ENCODE assay signal across 14 cellular contexts in genomic region chr3:27171113-27171512, GRCh38.
DNase-seq lines count a peak whose midpoint lies in the region; ATAC-seq and TF ChIP-seq lines count a peak whose summit lies in the region.
"Had no signal": no experiment of that assay in that cellular context is flagged by ENCODE, and none has a peak within 500 bp of the region (broad histone marks: within the 10 kb centered on the region; RNA-seq: fewer than 3 reads in every experiment).

No MANE protein-coding gene starts in this region.

- H3K36me3 ChIP-seq in GM06990 (ENCODE audit: control insufficient read depth, insufficient read depth, low read length): no peaks in the 10 kb centered on the region
- H3K36me3 ChIP-seq: esophagus muscularis mucosa, Peyer's patch had no signal

- in situ Hi-C loops in GM13976 (cut with MboI; ENCODE audit: low sequenced_read_pairs, unreplicated experiment): no loop called here

- TF ChIP-seq CTCF in GM06990 (IDR thresholded peaks at IDR 0.05; ENCODE audit: insufficient read depth, low read length, poor library complexity, severe bottlenecking) (no peak), GM13976 (IDR thresholded peaks at IDR 0.05; ENCODE audit: borderline replicate concordance, control extremely low read depth, extremely low read depth, insufficient read depth, missing control alignments) (no peak)

- DNase-seq in GM06990 (ENCODE audit: extremely low read depth, insufficient read length): peak; percentile 9
- DNase-seq in NAMALWA (ENCODE audit: low spot score): peak; percentile 24
- no peak for DNase-seq in activated CD4-positive, alpha-beta T cell treated with anti-CD3 and anti-CD28 coated beads, Interleukin-2, amount 50 U/mL, for 48 hours
- DNase-seq in GM13976 (ENCODE audit: low spot score): no peak
- DNase-seq in NCI-H1930 (lab: John Stamatoyannopoulos, UW): no peak
- no peak for DNase-seq in effector CD8-positive, alpha-beta T cell (lab: John Stamatoyannopoulos, UW)
- DNase-seq: NCI-H1417; Peyer's patch; stimulated activated CD4-positive, alpha-beta T cell treated with anti-CD3 and anti-CD28 coated beads, Interleukin-15, amount 100 ng/mL, for 24 hours; stimulated activated naive CD8-positive, alpha-beta T cell treated with anti-CD3 and anti-CD28 coated beads, Interleukin-15, amount 100 ng/mL, for 72 hours had no signal

- no peaks in the 10 kb centered on the region; the same call in 1 of the 2 replicates for H3K27me3 ChIP-seq in GM06990 (replicated peaks; ENCODE audit: control insufficient read depth, insufficient read depth, low read length)
- H3K27me3 ChIP-seq: esophagus muscularis mucosa, Peyer's patch had no signal

- no peak overlapping the region for H3K4me3 ChIP-seq in GM06990 (replicated peaks; ENCODE audit: low read depth, low read length)
- H3K4me3 ChIP-seq: esophagus muscularis mucosa, Peyer's patch had no signal

- peak; percentile 65 for ATAC-seq in GM19455 (IDR thresholded peaks at IDR 0.05; ENCODE audit: unreplicated experiment)
- peak; percentile 78 for ATAC-seq in HG03039 (IDR thresholded peaks at IDR 0.05; ENCODE audit: unreplicated experiment)
- ATAC-seq: stimulated activated naive CD8-positive, alpha-beta T cell treated with anti-CD3 and anti-CD28 coated beads, Interleukin-15, amount 100 ng/mL, for 72 hours; WTC11 had no signal

Comparison
In these comparisons a context has a peak if more than half of its experiments do, and no peak if none do; other contexts are left out.
1. DNase-seq: peak in GM06990 (single experiment) and NAMALWA (single experiment); none in activated CD4-positive, alpha-beta T cell treated with anti-CD3 and anti-CD28 coated beads, Interleukin-2, amount 50 U/mL, for 48 hours (0 of 2), GM13976 (single experiment), NCI-H1930 (0 of 2) and effector CD8-positive, alpha-beta T cell (single experiment).